In genomic region chr22:50722048-50722701, GRCh38 we compare ENCODE assay signal across 28 cellular contexts. TPM values are rescaled to one million over a fixed set of nuclear protein-coding genes. Genes with fewer than 3 reads are reported as not detected.
"Had no signal": no experiment of that assay in that cellular context is flagged by ENCODE, and none has a peak within 500 bp of the region (broad histone marks: within the 10 kb centered on the region; RNA-seq: fewer than 3 reads in every experiment).

No MANE protein-coding gene starts in this region.

- H3K4me1 ChIP-seq: uterus had no signal

- DNase-seq: activated CD4-positive, alpha-beta T cell treated with anti-CD3 and anti-CD28 coated beads for 48 hours; activated CD4-positive, alpha-beta T cell treated with anti-CD3 and anti-CD28 coated beads, Interleukin-2, amount 50 U/mL, for 48 hours; activated CD8-positive, alpha-beta memory T cell treated with anti-CD3 and anti-CD28 coated beads for 24 hours; activated effector memory CD4-positive, alpha-beta T cell treated with Interleukin-2 at 50 U/mL for 16 hours; activated naive CD4-positive, alpha-beta T cell treated with Interleukin-2 at 50 U/mL for 16 hours; activated naive CD8-positive, alpha-beta T cell treated with anti-CD3 and anti-CD28 coated beads, Interleukin-2, amount 10 ng/mL, durations not matched to agents 7 days and 5 days; dermis blood vessel endothelial cell; effector CD8-positive, alpha-beta T cell; islet precursor cell; mammary epithelial cell; naive B cell; occipital lobe; SK-N-SH; stimulated activated CD4-positive, alpha-beta T cell treated with anti-CD3 and anti-CD28 coated beads, Interleukin-1b, Interleukin-23, amount 100 ng/mL, for 48 hours; stimulated activated naive CD8-positive, alpha-beta T cell treated with anti-CD3 and anti-CD28 coated beads, Interleukin-15, Interleukin-2, amounts not matched to agents 100 U/mL and 50 U/mL, for 24 hours; SW 1271; T-helper 9 cell; trophoblast cell; uterus; WERI-Rb-1 had no signal

- H3K4me3 Mint-ChIP-seq: activated naive CD8-positive, alpha-beta T cell treated with anti-CD3 and anti-CD28 coated beads, Interleukin-2, amount 10 ng/mL, durations not matched to agents 7 days and 5 days; central memory CD8-positive, alpha-beta T cell; naive B cell; T-helper 1 cell treated with Interleukin-12 subunit alpha and Interleukin-12 subunit beta and Interleukin-4 antibody, amounts not matched to agents 30 μg/mL and 1 μg/mL, for 36 hours had no signal

- H3K27me3 Mint-ChIP-seq: activated naive CD8-positive, alpha-beta T cell treated with anti-CD3 and anti-CD28 coated beads, Interleukin-2, amount 10 ng/mL, durations not matched to agents 7 days and 5 days had no signal

- H3K36me3 ChIP-seq: thoracic aorta, uterus had no signal

- H3K9me3 Mint-ChIP-seq: activated naive CD8-positive, alpha-beta T cell treated with anti-CD3 and anti-CD28 coated beads, Interleukin-2, amount 10 ng/mL, durations not matched to agents 7 days and 5 days; central memory CD8-positive, alpha-beta T cell; T-helper 1 cell treated with Interleukin-12 subunit alpha and Interleukin-12 subunit beta and Interleukin-4 antibody, amounts not matched to agents 30 μg/mL and 1 μg/mL, for 36 hours had no signal

- H3K36me3 Mint-ChIP-seq: activated naive CD8-positive, alpha-beta T cell treated with anti-CD3 and anti-CD28 coated beads, Interleukin-2, amount 10 ng/mL, durations not matched to agents 7 days and 5 days; naive B cell had no signal

- H3K4me3 ChIP-seq: gastroesophageal sphincter, hepatocyte, skin epidermis, thoracic aorta, uterus had no signal

- H3K27ac Mint-ChIP-seq: activated naive CD8-positive, alpha-beta T cell treated with anti-CD3 and anti-CD28 coated beads, Interleukin-2, amount 10 ng/mL, durations not matched to agents 7 days and 5 days; T-helper 1 cell treated with Interleukin-12 subunit alpha and Interleukin-12 subunit beta and Interleukin-4 antibody, amounts not matched to agents 30 μg/mL and 1 μg/mL, for 36 hours had no signal

- H3K4me1 Mint-ChIP-seq: central memory CD8-positive, alpha-beta T cell had no signal

- H3K27ac ChIP-seq: gastroesophageal sphincter, hepatocyte, skin epidermis, thoracic aorta, uterus, WERI-Rb-1 had no signal

- H3K9me3 ChIP-seq: gastroesophageal sphincter, SK-N-SH, thoracic aorta, uterus had no signal

RNA-seq across cellular contexts. Expression of gene ACR, which starts 15.8 kb away (rescaled TPM):
- total RNA-seq: activated naive CD8-positive, alpha-beta T cell treated with anti-CD3 and anti-CD28 coated beads, Interleukin-2, amount 10 ng/mL, durations not matched to agents 7 days and 5 days; fibroblast of lung; fibroblast of villous mesenchyme; gastroesophageal sphincter; hepatocyte; mammary epithelial cell; occipital lobe; thoracic aorta had no signal
